ENCODE assay signal across 8 cellular contexts in the genomic region with DNA sequence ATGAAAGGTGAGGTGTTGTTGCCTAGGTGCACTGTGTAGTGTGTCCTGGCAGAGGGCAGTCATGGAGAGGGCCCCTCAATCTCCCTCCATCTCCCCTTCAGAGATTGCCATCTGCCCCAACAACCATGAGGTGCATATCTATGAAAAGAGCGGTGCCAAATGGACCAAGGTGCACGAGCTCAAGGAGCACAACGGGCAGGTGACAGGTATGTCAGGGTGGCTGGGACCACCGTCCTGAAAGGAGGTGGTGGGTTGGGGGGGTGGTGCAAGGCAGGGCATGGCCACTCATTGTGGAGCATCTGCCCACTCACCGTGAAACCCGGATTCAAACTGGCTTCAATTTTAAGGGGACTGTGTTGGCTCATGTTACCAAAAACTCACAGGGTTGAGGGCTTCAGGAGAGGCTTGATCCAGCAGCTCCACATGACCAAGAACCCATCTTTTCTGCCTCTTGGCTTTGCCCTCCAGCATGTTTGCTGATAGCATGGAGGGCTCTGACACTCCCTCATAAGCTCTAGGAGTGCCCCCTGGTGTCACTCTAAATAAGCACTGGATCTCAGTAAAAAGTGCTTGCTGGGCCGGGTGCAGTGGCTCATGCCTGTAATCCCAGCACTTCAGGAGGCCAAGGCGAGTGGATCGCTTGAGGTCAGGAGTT. TPM values are rescaled to one million over a fixed set of nuclear protein-coding genes. Genes with fewer than 3 reads are reported as not detected.
DNase-seq lines count a peak whose midpoint lies in the region; TF ChIP-seq lines count a peak whose summit lies in the region.

No MANE protein-coding gene starts in this region.

- no peak for TF ChIP-seq EP300 in transverse colon (IDR thresholded peaks at IDR 0.05; ENCODE audit: low read depth)

- no peaks in the 10 kb centered on the region for H4K20me1 ChIP-seq in mammary epithelial cell (ENCODE audit: insufficient read depth, low read length)

- no peak for TF ChIP-seq POLR2A in transverse colon (IDR thresholded peaks at IDR 0.05)

- H3K9me3 ChIP-seq in mammary epithelial cell (replicated peaks; ENCODE audit: insufficient read depth, low read length) = no peaks in the 10 kb centered on the region
- H3K9me3 ChIP-seq in transverse colon = no peaks in the 10 kb centered on the region

- in situ Hi-C loops in mammary epithelial cell (cut with MboI; ENCODE audit: low sequenced_read_pairs in 2 of 2) (no loop called here), transverse colon (cut with MboI; ENCODE audit: low pct_ligation_motif_present in 1 of 4, low pct_unique_long_range_greater_than_20kb in 1 of 4, low sequenced_read_pairs in 3 of 4) (no loop called here)

- H3K36me3 Mint-ChIP-seq in MCF 10A (ENCODE audit: insufficient read depth, unreplicated experiment) (peaks cover 66% of the 10 kb centered on the region), chondrocyte (ENCODE audit: low read depth) (peaks cover 15% of the 10 kb centered on the region)

- H3K27ac Mint-ChIP-seq in MCF 10A (ENCODE audit: low read depth, unreplicated experiment) (no peak overlapping the region), chondrocyte (ENCODE audit: unreplicated experiment) (no peak overlapping the region)

- H3K9me3 Mint-ChIP-seq in MCF 10A (ENCODE audit: unreplicated experiment) (no peaks in the 10 kb centered on the region), chondrocyte (ENCODE audit: low read depth) (no peaks in the 10 kb centered on the region)

- peak; percentile 59 for DNase-seq in MCF 10A (ENCODE audit: unreplicated experiment)
- DNase-seq in mammary epithelial cell = no peak
- DNase-seq in NOMO-1 treated with dmso at 0.1 percent for 144 hours (lab: John Stamatoyannopoulos, UW; ENCODE audit: unreplicated experiment) = peak; percentile 33
- DNase-seq in chondrocyte (ENCODE audit: low spot score) = no peak
- no peak for DNase-seq in transverse colon
- no peak for DNase-seq in hypothalamus (lab: John Stamatoyannopoulos, UW)
- no peak for DNase-seq in head of caudate nucleus
- no peak for DNase-seq in T1000 (lab: John Stamatoyannopoulos, UW)

- H3K36me3 ChIP-seq in mammary epithelial cell (ENCODE audit: insufficient read depth, low read length) = peaks cover 15% of the 10 kb centered on the region
- peaks cover 0 to 19% (median 9%) of the 10 kb centered on the region in 4 donors for H3K36me3 ChIP-seq in transverse colon

- peaks cover 37% of the 10 kb centered on the region for H3K79me2 ChIP-seq in mammary epithelial cell (ENCODE audit: insufficient read depth, low read length)

- no TSS peak for BruUV-seq in MCF 10A (replicated peaks; lab: Mats Ljungman, UMichigan)
- BruUV-seq in mammary epithelial cell (replicated peaks; lab: Mats Ljungman, UMichigan) = no TSS peak

- H3K4me3 Mint-ChIP-seq in MCF 10A (ENCODE audit: unreplicated experiment) = no peak overlapping the region
- no peak overlapping the region for H3K4me3 Mint-ChIP-seq in chondrocyte (ENCODE audit: unreplicated experiment)

- no peak overlapping the region for H2AFZ ChIP-seq in mammary epithelial cell (ENCODE audit: low read depth, low read length)

- H3K4me1 ChIP-seq in mammary epithelial cell (ENCODE audit: insufficient read depth, low read length) (no peaks in the 10 kb centered on the region), transverse colon (peaks cover 0 to 1% (median under 1%) of the 10 kb centered on the region in 4 donors)

- POLR2A ChIA-PET in MCF 10A (lab: Yijun Ruan, JAX) = interaction anchor here (0.8 to 1.2 kb wide), 3 partner anchors 20 to 34 kb away, joined by 4 read pairs; a partner anchor contains a TSS

- TF ChIP-seq CTCF in MCF 10A (IDR thresholded peaks at IDR 0.05; ENCODE audit: unreplicated experiment) = peak; percentile 10
- TF ChIP-seq CTCF in mammary epithelial cell (conservative IDR thresholded peaks at IDR 0.05 in 1 of 2, IDR thresholded peaks at IDR 0.05 in 1 of 2; ENCODE audit: extremely low read depth in 1 of 2, insufficient read depth in 1 of 2, low read depth in 1 of 2, low read length in 2 of 2) = peak in 1 of 2 donors; percentile 27
- TF ChIP-seq CTCF in chondrocyte (IDR thresholded peaks at IDR 0.05) = peak; percentile 63
- peak in 3 of 5 experiments; percentile 6 to 17 (median 14) for TF ChIP-seq CTCF in transverse colon (IDR thresholded peaks at IDR 0.05)

- H3K4me3 ChIP-seq in mammary epithelial cell (replicated peaks in 1 of 3; ENCODE audit: insufficient read depth in 1 of 3, low read depth in 2 of 3, low read length in 3 of 3) (no peak overlapping the region), transverse colon (no peak overlapping the region)

- 89% methylated on average over 9 of the region's 9 CpGs for WGBS in mammary epithelial cell (ENCODE audit: low coverage, missing lambda C conversion rate)
- WGBS in transverse colon (ENCODE audit: low coverage in 1 of 2), 2 donors = 96% methylated on average over 9 of the region's 9 CpGs; no CpG with 5 or more reads in 1 of the 2 donors

- intact Hi-C loops in MCF 10A (cut with micrococcal nuclease) (no loop called here), mammary epithelial cell (cut with micrococcal nuclease) (loop anchor here (1.0 kb wide), 1 partner anchor 21 kb away; no protein-coding TSS in a partner anchor), transverse colon (cut with DNase I; ENCODE audit: low total_unique reads) (no loop called here), head of caudate nucleus (cut with DNase I) (no loop called here)

- H3K4me1 Mint-ChIP-seq in MCF 10A (ENCODE audit: insufficient read depth, unreplicated experiment) (no peaks in the 10 kb centered on the region), chondrocyte (ENCODE audit: low read depth) (no peaks in the 10 kb centered on the region)

- H3K27me3 Mint-ChIP-seq in MCF 10A (ENCODE audit: insufficient read depth, unreplicated experiment) (no peaks in the 10 kb centered on the region), chondrocyte (ENCODE audit: low read depth) (no peaks in the 10 kb centered on the region)

- no peak overlapping the region for H3K9ac ChIP-seq in mammary epithelial cell (ENCODE audit: insufficient read depth, low read length)

- dilution Hi-C loops in mammary epithelial cell (cut with HindIII; ENCODE audit: low sequenced_read_pairs) = no loop called here

- H3K27me3 ChIP-seq in mammary epithelial cell (ENCODE audit: insufficient read depth, low read length) (no peaks in the 10 kb centered on the region), transverse colon (no peaks in the 10 kb centered on the region)

- H3K4me2 ChIP-seq in mammary epithelial cell (ENCODE audit: insufficient read depth, low read depth, low read length) = no peak overlapping the region

- H3K27ac ChIP-seq in mammary epithelial cell (ENCODE audit: insufficient read depth, low read depth, low read length) (no peak overlapping the region), transverse colon (no peak overlapping the region)

- CTCF ChIA-PET in MCF 10A (lab: Yijun Ruan, JAX) (interaction anchor here (0.6 to 1.1 kb wide), 3 partner anchors 21 to 58 kb away, joined by 3 to 6 read pairs (median 3); no protein-coding TSS in a partner anchor), mammary epithelial cell (lab: Charles Lee; ENCODE audit: low non-redundant PET) (no interaction called here)

RNA-seq across cellular contexts. Expression of a gene that starts 12.2 kb away (rescaled TPM):
- total RNA-seq in MCF 10A (2022) (174 and 192 TPM in 2 replicates), mammary epithelial cell (100 to 1,000 TPM; 196 to 228 TPM), chondrocyte (120 to 134 TPM (median 130 TPM) in 3 replicates), transverse colon (100 to 1,000 TPM; 138 to 346 (median 186) TPM)
- polyA plus RNA-seq in mammary epithelial cell = 547 TPM
- polyA minus RNA-seq in mammary epithelial cell = 215 TPM

RNA-seq across cellular contexts. Expression of a gene that starts 21.7 kb away (rescaled TPM):
- total RNA-seq in MCF 10A (2022) (155 and 200 TPM in 2 replicates), mammary epithelial cell (100 to 1,000 TPM in 1 of 2 donors, 10 to 100 TPM in 1; 23.0 to 182 TPM), chondrocyte (91.2 to 101 TPM (median 92.2 TPM) in 3 replicates), transverse colon (10 to 100 TPM; 27.7 to 54.9 (median 49.9) TPM)
- polyA plus RNA-seq in mammary epithelial cell = 60.9 TPM
- polyA minus RNA-seq in mammary epithelial cell = 30.6 TPM

RNA-seq across cellular contexts. Expression of a gene that starts 22.1 kb away (rescaled TPM):
- total RNA-seq in MCF 10A (2022) (224 and 262 TPM in 2 replicates), mammary epithelial cell (100 to 1,000 TPM in 1 of 2 donors, 10 to 100 TPM in 1; 52.3 to 140 TPM), chondrocyte (88.3 to 120 TPM (median 108 TPM) in 3 replicates), transverse colon (100 to 1,000 TPM in 1 of 4 donors, 10 to 100 TPM in 2, 1 to 10 TPM in 1; 5.0 to 167 (median 50.1) TPM)
- 59.9 TPM for polyA plus RNA-seq in mammary epithelial cell
- polyA minus RNA-seq in mammary epithelial cell = 26.9 TPM

RNA-seq across cellular contexts. Expression of a gene that starts 51.9 kb away (rescaled TPM):
- total RNA-seq in MCF 10A (2022) (4.9 and 8.6 TPM in 2 replicates), mammary epithelial cell (1 to 10 TPM; 7.0 to 7.2 TPM), chondrocyte (4.4 to 5.8 TPM (median 5.4 TPM) in 3 replicates), transverse colon (10 to 100 TPM in 1 of 4 donors, 1 to 10 TPM in 3; 1.8 to 38.2 (median 5.5) TPM)
- polyA plus RNA-seq in mammary epithelial cell = 5.2 TPM
- polyA minus RNA-seq in mammary epithelial cell = 31.8 TPM

RNA-seq across cellular contexts. Expression of a gene that starts 52.0 kb away (rescaled TPM):
- total RNA-seq in MCF 10A (2022) (49.5 and 62.6 TPM in 2 replicates), mammary epithelial cell (100 to 1,000 TPM in 1 of 2 donors, 10 to 100 TPM in 1; 60.4 to 107 TPM), chondrocyte (25.4 to 36.6 TPM (median 29.0 TPM) in 3 replicates), transverse colon (10 to 100 TPM; 20.7 to 65.5 (median 24.8) TPM)
- polyA plus RNA-seq in mammary epithelial cell = 28.8 TPM
- 38.8 TPM for polyA minus RNA-seq in mammary epithelial cell

Comparison
In these comparisons a context has a peak if more than half of its experiments do, and no peak if none do; other contexts are left out.
1. DNase-seq: peak in MCF 10A (single experiment) and NOMO-1 treated with dmso at 0.1 percent for 144 hours (single experiment); none in mammary epithelial cell (single experiment), chondrocyte (single experiment), transverse colon (single experiment), hypothalamus (0 of 51), head of caudate nucleus (0 of 42) and T1000 (single experiment).